In genomic region chr7:151876899-151877777, GRCh38 we compare ENCODE assay signal across 9 cellular contexts. TPM values are rescaled to one million over a fixed set of nuclear protein-coding genes. Genes with fewer than 3 reads are reported as not detected.
DNase-seq lines count a peak whose midpoint lies in the region; ATAC-seq, FAIRE-seq and TF ChIP-seq lines count a peak whose summit lies in the region.
"Had no signal": no experiment of that assay in that cellular context is flagged by ENCODE, and none has a peak within 500 bp of the region (broad histone marks: within the 10 kb centered on the region; RNA-seq: fewer than 3 reads in every experiment).

Gene PRKAG2 (minus strand): TSS chr7:151877115. CDS start chr7:151876620, 495 bp downstream.

- TF ChIP-seq EP300 in K562 (IDR thresholded peaks at IDR 0.05; ENCODE audit: low read length): no peak

- TF ChIP-seq CTCF in K562 (IDR thresholded peaks at IDR 0.05 in 2 of 3, conservative IDR thresholded peaks at IDR 0.05 in 1 of 3; ENCODE audit: insufficient read depth in 2 of 3, low read depth in 1 of 3, low read length in 3 of 3): no peak

- 10% methylated on average over 67 of the region's 95 CpGs for WGBS in K562 (ENCODE audit: insufficient coverage, low coverage, missing lambda C conversion rate)

- no peaks in the 10 kb centered on the region for H3K9me1 ChIP-seq in K562 (ENCODE audit: control insufficient read depth, insufficient read depth, low read length)

- H3K79me2 ChIP-seq in K562 (ENCODE audit: control insufficient read depth, insufficient read depth, low read length): no peaks in the 10 kb centered on the region

- intact Hi-C loops in K562 (cut with micrococcal nuclease): no loop called here

- 0 out of 2 replicates have a peak within 1 kb of the TSS, but pooled peaks have one; percentile 22 for H3K4me2 ChIP-seq in K562 (ENCODE audit: insufficient read depth, low read length)

- H3K9ac ChIP-seq in K562 (ENCODE audit: insufficient read depth in 1 of 2, low read depth in 2 of 2, low read length in 2 of 2) (0 out of 4 replicates have a peak within 1 kb of the TSS, but pooled peaks of 1 of the 2 experiments have one; percentile 10), skeletal muscle tissue (ENCODE audit: low read depth in 1 of 3, low read length in 3 of 3) (peak within 1 kb of the TSS; percentile 61 to 80 (median 78))

- ATAC-seq in GM21447 (IDR thresholded peaks at IDR 0.05; ENCODE audit: unreplicated experiment): peak; percentile 58
- ATAC-seq in K562: peak; percentile 25
- ATAC-seq in HG02973 (IDR thresholded peaks at IDR 0.05; ENCODE audit: unreplicated experiment): no peak

- FAIRE-seq in K562 (lab: Jason Lieb, UNC): no peak
- FAIRE-seq: colon had no signal

- no peaks in the 10 kb centered on the region for H3K9me3 ChIP-seq in K562 (replicated peaks; ENCODE audit: control insufficient read depth, insufficient read depth, low read depth, low read length)
- peaks cover 2% of the 10 kb centered on the region for H3K9me3 ChIP-seq in iPS-18c (ENCODE audit: control insufficient read depth, insufficient read depth, low read length)
- no peaks in the 10 kb centered on the region for H3K9me3 ChIP-seq in skeletal muscle tissue (ENCODE audit: control insufficient read depth in 3 of 3, low read length in 3 of 3)

- H3K36me3 ChIP-seq in K562 (ENCODE audit: control insufficient read depth, insufficient read depth, low read length) (no peaks in the 10 kb centered on the region), skeletal muscle tissue (ENCODE audit: control insufficient read depth in 3 of 3, insufficient read depth in 3 of 3, low read length in 3 of 3) (no peaks in the 10 kb centered on the region)

- H3K27ac ChIP-seq in K562 (ENCODE audit: extremely low read depth, low read depth, low read length): no peak within 1 kb of the TSS
- H3K27ac ChIP-seq in skeletal muscle tissue (ENCODE audit: low read depth, low read length): peak within 1 kb of the TSS; percentile 85

- DNase-seq in COR-L47 (lab: John Stamatoyannopoulos, UW) (peak; percentile 89), LHCN-M2 (ENCODE audit: low read depth) (no peak), T-helper 22 cell (ENCODE audit: low read depth) (peak; percentile 61), K562 (ENCODE audit: extremely low read depth in 1 of 4, low spot score in 3 of 4) (peak in 2 of 4 experiments; percentile 65 to 66)

- POLR2A ChIA-PET in K562 (lab: Yijun Ruan, JAX): no interaction called here

- H3K4me1 ChIP-seq in K562 (replicated peaks in 1 of 2; ENCODE audit: control insufficient read depth in 2 of 2, insufficient read depth in 2 of 2, low read length in 2 of 2): peaks cover 0 to 30% of the 10 kb centered on the region in 2 experiments; a peak in 3 of 5 replicates
- H3K4me1 ChIP-seq in skeletal muscle tissue (ENCODE audit: control insufficient read depth in 3 of 3, insufficient read depth in 3 of 3, low read length in 3 of 3): peaks cover 4 to 29% (median 14%) of the 10 kb centered on the region in 3 donors

- TF ChIP-seq POLR2A in K562 (conservative IDR thresholded peaks at IDR 0.05): no peak

- peak within 1 kb of the TSS; percentile 2; the same call in 1 of the 2 replicates for H3K4me3 ChIP-seq in K562
- H3K4me3 ChIP-seq in iPS-18c (ENCODE audit: insufficient read depth, low read depth, low read length): peak within 1 kb of the TSS; percentile 62
- peak within 1 kb of the TSS; percentile 83 to 88 (median 83) for H3K4me3 ChIP-seq in skeletal muscle tissue (ENCODE audit: low read length in 3 of 3)

- 0 out of 2 replicates have a peak within 1 kb of the TSS, but pooled peaks have one; percentile 18 for H2AFZ ChIP-seq in K562 (ENCODE audit: low read depth, low read length)

- in situ Hi-C loops in K562 (cut with MboI): no loop called here

- TF ChIP-seq RAD21 in K562 (CRISPR knock-in tag; conservative IDR thresholded peaks at IDR 0.05 in 1 of 2, IDR thresholded peaks at IDR 0.05 in 1 of 2): no peak

- CTCF ChIA-PET in K562 (lab: Yijun Ruan, JAX; ENCODE audit: low intra/inter-chr PET ratio): no interaction called here

- H3K27me3 ChIP-seq in K562 (ENCODE audit: control insufficient read depth in 2 of 2, insufficient read depth in 2 of 2, low read length in 2 of 2) (peaks cover 29 to 59% of the 10 kb centered on the region in 2 experiments), skeletal muscle tissue (ENCODE audit: control insufficient read depth in 3 of 3, insufficient read depth in 3 of 3, low read length in 3 of 3) (no peaks in the 10 kb centered on the region)

- no peaks in the 10 kb centered on the region; the same call in 1 of the 2 replicates for H4K20me1 ChIP-seq in K562 (replicated peaks; ENCODE audit: control insufficient read depth, insufficient read depth, low read length)

- BruUV-seq in K562 (replicated peaks; lab: Mats Ljungman, UMichigan): no TSS peak

TF ChIP-seq in K562, 482 proteins besides CTCF, POLR2A, EP300 and RAD21 (continues in another document):
- TF ChIP-seq E2F6 (IDR thresholded peaks at IDR 0.05; ENCODE audit: borderline replicate concordance in 1 of 2, extremely low read depth in 1 of 2, insufficient read depth in 1 of 2, insufficient read length in 1 of 2, low read depth in 1 of 2, low read length in 1 of 2, poor library complexity in 1 of 2, severe bottlenecking in 1 of 2) (peak; percentile 27 to 87), EGR1 (conservative IDR thresholded peaks at IDR 0.05) (peak; percentile 20; the same call in 1 of the 2 replicates), DMBX1 (CRISPR knock-in tag; IDR thresholded peaks at IDR 0.05; ENCODE audit: borderline replicate concordance) (no peak), NR2C1 (IDR thresholded peaks at IDR 0.05) (no peak), NR2C1 (tag; IDR thresholded peaks at IDR 0.05) (no peak), COPS2 (conservative IDR thresholded peaks at IDR 0.05) (no peak), ZHX1 (conservative IDR thresholded peaks at IDR 0.05; ENCODE audit: low read length) (no peak), PCBP1 (IDR thresholded peaks at IDR 0.05; ENCODE audit: low read depth, low read length, poor library complexity, severe bottlenecking) (peak; percentile 95), NR2C2 (CRISPR knock-in tag; IDR thresholded peaks at IDR 0.05) (no peak), NR2C2 (tag; IDR thresholded peaks at IDR 0.05) (no peak), ZNF133 (CRISPR knock-in tag; IDR thresholded peaks at IDR 0.05) (no peak), E2F4 (CRISPR knock-in tag; IDR thresholded peaks at IDR 0.05; ENCODE audit: low read depth) (no peak), SP1 (CRISPR knock-in tag; IDR thresholded peaks at IDR 0.05) (no peak)

RNA-seq across cellular contexts. Expression of gene PRKAG2, which starts in this region (rescaled TPM):
- total RNA-seq in LHCN-M2 (2014; rRNA removed): 23.7 and 24.2 TPM in 2 replicates
- polyA plus RNA-seq in LHCN-M2 (2012): 25.9 TPM
- total RNA-seq in K562 (2011; cell fraction: chromatin; rRNA removed; ENCODE audit: low replicate concordance): 7.2 and 11.4 TPM in 2 replicates
- 2.8 and 4.7 TPM in 2 replicates for total RNA-seq in K562 (2011; cell fraction: nucleolus; rRNA removed)
- 4.8 and 6.9 TPM in 2 replicates for total RNA-seq in K562 (2011; cell fraction: nucleoplasm; rRNA removed)
- 3.1 TPM in 2 replicates for total RNA-seq in K562 (2014; rRNA removed)
- 3.3 and 3.9 TPM in 2 replicates for total RNA-seq in K562 (2014; rRNA removed; fragmentation: Illumina TruSeq; extraction: Trizol)
- total RNA-seq in K562 (2015; rRNA removed; fragmentation: Illumina TruSeq; extraction: Trizol): 1.8 and 2.8 TPM in 2 replicates
- total RNA-seq in K562 (2021): 3.6 and 5.0 TPM in 2 replicates
- 3.8 and 5.6 TPM in 2 replicates for polyA plus RNA-seq in K562 (2011; rRNA removed)
- polyA plus RNA-seq in K562 (2011; cell fraction: cytosol; rRNA removed): 1.3 and 1.8 TPM in 2 replicates
- polyA plus RNA-seq in K562 (2011; cell fraction: nucleus; rRNA removed): 3.0 and 4.6 TPM in 2 replicates
- 2.3 and 2.7 TPM in 2 replicates for polyA plus RNA-seq in K562 (2012)
- 3.2 and 4.0 TPM in 2 replicates for polyA plus RNA-seq in K562 (2014; fragmentation: Illumina TruSeq; extraction: Trizol)
- polyA plus RNA-seq in K562 (2014; fragmentation: Nextera tagmentation; extraction: Ambion mirVana): 1 to 10 TPM in 1 of 2 experiments, under 1 TPM in 1; 0.99 to 1.1 TPM
- 3.5 and 3.6 TPM in 2 replicates for polyA plus RNA-seq in K562 (2014; rRNA removed)
- polyA minus RNA-seq in K562 (2011; rRNA and poly(A)+ RNA removed): 4.2 and 6.0 TPM in 2 replicates
- polyA minus RNA-seq in K562 (2011; cell fraction: cytosol; rRNA and poly(A)+ RNA removed): 2.1 TPM in 1 of 2 replicates, not detected in the other
- polyA minus RNA-seq in K562 (2011; cell fraction: nucleus; rRNA and poly(A)+ RNA removed): 2.4 and 2.7 TPM in 2 replicates
- total RNA-seq in skeletal muscle tissue: 4.7 TPM

Comparison
In these comparisons a context has a peak if more than half of its experiments do, and no peak if none do; other contexts are left out.
1. H3K4me3 ChIP-seq: peak in every context shown above with its lines; median percentile 83 in skeletal muscle tissue; 62 in iPS-18c; 2 in K562.